ENCODE assay signal across 1 cellular context in the genomic region with DNA sequence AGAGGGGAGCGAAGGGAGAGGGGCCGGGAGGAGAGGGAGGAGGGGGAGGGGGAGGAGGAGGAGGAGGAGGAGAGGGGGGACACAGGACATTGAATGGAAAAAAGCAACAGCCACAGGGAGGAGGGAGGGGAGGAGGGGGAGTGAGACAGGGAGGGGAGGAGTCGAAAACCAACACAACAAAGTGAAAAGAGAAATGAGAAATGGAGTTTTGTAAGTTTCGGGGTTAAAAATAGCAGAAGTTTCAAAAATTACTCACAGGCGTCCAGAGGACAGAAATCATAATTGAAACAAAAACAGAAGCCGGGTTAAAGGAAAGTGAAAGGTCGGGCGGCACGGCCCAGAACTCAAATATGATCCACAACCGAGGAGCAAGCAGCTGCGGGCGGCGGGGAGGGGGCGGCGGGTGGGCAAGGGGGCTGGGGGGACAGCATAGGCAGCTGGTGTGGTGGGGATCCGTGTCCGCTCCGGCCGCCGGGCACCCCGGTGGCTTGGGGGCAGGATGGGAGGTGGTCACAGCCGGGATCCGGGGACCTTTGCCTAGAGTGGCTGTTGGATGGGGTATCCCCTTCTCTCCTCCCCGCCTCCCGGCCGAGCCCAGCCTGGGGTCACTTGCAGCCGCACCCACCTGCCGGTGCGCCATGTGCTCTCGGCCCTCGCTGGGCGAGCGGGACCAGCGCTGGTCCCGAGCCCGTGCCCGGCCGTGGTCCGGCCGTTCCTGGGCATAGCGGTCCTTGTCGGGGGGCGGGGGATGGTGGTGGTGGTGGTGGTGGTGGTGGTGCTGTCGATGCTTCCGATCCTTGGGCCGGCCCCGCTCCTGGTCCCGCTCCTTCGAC.
TF ChIP-seq lines count a peak whose summit lies in the region.

No MANE protein-coding gene starts in this region.

TF ChIP-seq in liver, 16 proteins besides CTCF, POLR2A, EP300 and RAD21 (continued from another document):
- TF ChIP-seq, protein P1, sequence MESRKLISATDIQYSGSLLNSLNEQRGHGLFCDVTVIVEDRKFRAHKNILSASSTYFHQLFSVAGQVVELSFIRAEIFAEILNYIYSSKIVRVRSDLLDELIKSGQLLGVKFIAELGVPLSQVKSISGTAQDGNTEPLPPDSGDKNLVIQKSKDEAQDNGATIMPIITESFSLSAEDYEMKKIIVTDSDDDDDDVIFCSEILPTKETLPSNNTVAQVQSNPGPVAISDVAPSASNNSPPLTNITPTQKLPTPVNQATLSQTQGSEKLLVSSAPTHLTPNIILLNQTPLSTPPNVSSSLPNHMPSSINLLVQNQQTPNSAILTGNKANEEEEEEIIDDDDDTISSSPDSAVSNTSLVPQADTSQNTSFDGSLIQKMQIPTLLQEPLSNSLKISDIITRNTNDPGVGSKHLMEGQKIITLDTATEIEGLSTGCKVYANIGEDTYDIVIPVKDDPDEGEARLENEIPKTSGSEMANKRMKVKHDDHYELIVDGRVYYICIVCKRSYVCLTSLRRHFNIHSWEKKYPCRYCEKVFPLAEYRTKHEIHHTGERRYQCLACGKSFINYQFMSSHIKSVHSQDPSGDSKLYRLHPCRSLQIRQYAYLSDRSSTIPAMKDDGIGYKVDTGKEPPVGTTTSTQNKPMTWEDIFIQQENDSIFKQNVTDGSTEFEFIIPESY (IDR thresholded peaks at IDR 0.05) = no peak
- TF ChIP-seq JUND (IDR thresholded peaks at IDR 0.05) (no peak), GABPA (IDR thresholded peaks at IDR 0.05 in 1 of 2, conservative IDR thresholded peaks at IDR 0.05 in 1 of 2) (no peak), HNF4A (conservative IDR thresholded peaks at IDR 0.05) (no peak)
- TF ChIP-seq, protein P2, sequence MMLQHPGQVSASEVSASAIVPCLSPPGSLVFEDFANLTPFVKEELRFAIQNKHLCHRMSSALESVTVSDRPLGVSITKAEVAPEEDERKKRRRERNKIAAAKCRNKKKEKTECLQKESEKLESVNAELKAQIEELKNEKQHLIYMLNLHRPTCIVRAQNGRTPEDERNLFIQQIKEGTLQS (IDR thresholded peaks at IDR 0.05) = no peak
- TF ChIP-seq, protein P3, sequence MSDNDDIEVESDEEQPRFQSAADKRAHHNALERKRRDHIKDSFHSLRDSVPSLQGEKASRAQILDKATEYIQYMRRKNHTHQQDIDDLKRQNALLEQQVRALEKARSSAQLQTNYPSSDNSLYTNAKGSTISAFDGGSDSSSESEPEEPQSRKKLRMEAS (IDR thresholded peaks at IDR 0.05) = no peak
